ENCODE assay signal across 6 cellular contexts in the genomic region with DNA sequence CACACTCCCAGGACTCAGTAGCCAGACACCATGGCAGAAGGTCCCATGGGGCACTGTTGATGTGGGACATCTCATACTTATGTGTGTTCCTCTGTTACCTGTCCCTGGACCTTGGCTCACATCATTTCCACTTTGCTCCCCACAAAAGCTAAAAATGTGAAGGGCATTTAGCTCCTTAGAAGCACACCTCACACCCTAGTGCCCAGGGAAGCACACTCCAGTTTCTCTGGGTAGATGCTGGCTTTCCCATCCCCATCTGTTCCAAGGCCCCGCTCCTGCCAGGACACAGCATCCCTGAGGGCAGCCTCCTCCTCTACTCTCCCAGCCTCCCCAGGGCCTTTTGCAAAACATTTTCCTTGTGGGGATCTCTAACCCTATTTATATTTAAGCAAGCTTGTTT.
"Had no signal": no experiment of that assay in that cellular context is flagged by ENCODE, and none has a peak within 500 bp of the region (broad histone marks: within the 10 kb centered on the region; RNA-seq: fewer than 3 reads in every experiment).

No MANE protein-coding gene starts in this region.

- DNase-seq: H9, HCEC 1CT had no signal

- H3K9me3 Mint-ChIP-seq: GM23338, H9 had no signal

- H3K4me3 Mint-ChIP-seq: GM23338, H9, IgD-negative memory B cell had no signal

- H3K4me1 Mint-ChIP-seq: IgD-negative memory B cell had no signal

- ATAC-seq: GM23338, HepG2 had no signal

- H3K27ac ChIP-seq: HL-60 had no signal

- H3K36me3 Mint-ChIP-seq: IgD-negative memory B cell had no signal

- H3K27me3 Mint-ChIP-seq: IgD-negative memory B cell had no signal

- H3K4me3 ChIP-seq: GM23338 had no signal

- H3K27ac Mint-ChIP-seq: GM23338, H9, IgD-negative memory B cell had no signal
